In genomic region chr19:19628499-19629134, GRCh38 we compare ENCODE assay signal across 8 cellular contexts. TPM values are rescaled to one million over a fixed set of nuclear protein-coding genes. Genes with fewer than 3 reads are reported as not detected.
A peak's percentile ranks its signal among the peaks of the same experiment; 100 is the strongest.
DNase-seq lines count a peak whose midpoint lies in the region; ATAC-seq, FAIRE-seq and TF ChIP-seq lines count a peak whose summit lies in the region.

No MANE protein-coding gene starts in this region.

- ATAC-seq in HG03354 (IDR thresholded peaks at IDR 0.05; ENCODE audit: poor library complexity, severe bottlenecking, unreplicated experiment) = peak; percentile 29

- H2AFZ ChIP-seq in astrocyte (ENCODE audit: low read depth, low read length) = no peak overlapping the region

- no peaks in the 10 kb centered on the region for H3K4me1 Mint-ChIP-seq in astrocyte (ENCODE audit: low read depth, unreplicated experiment)

- H3K4me3 Mint-ChIP-seq in astrocyte (ENCODE audit: unreplicated experiment) = peak overlapping the region; percentile 74

- no peaks in the 10 kb centered on the region for H3K27me3 ChIP-seq in astrocyte (ENCODE audit: insufficient read depth, low read length)

- no peak overlapping the region for H3K27ac ChIP-seq in SK-N-MC
- H3K27ac ChIP-seq in astrocyte (ENCODE audit: low read depth, low read length) = no peak overlapping the region

- peak overlapping the region; percentile 82 for H3K4me2 ChIP-seq in astrocyte (ENCODE audit: low read length)

- no peaks in the 10 kb centered on the region for H3K79me2 ChIP-seq in astrocyte (ENCODE audit: insufficient read depth, low read length)

- DNase-seq in ELF-1 (ENCODE audit: low read depth, low spot score) (peak; percentile 78), SK-N-MC (ENCODE audit: low read depth, low spot score) (no peak), astrocyte (ENCODE audit: low read depth) (peak; percentile 76), iPS-NIHi7 (ENCODE audit: extremely low spot score) (peak; percentile 96), Kasumi-1 (lab: John Stamatoyannopoulos, UW) (no peak)
- DNase-seq in stimulated activated CD4-positive, alpha-beta T cell treated with anti-CD3 and anti-CD28 coated beads, Interleukin-4, amount 100 ng/mL, for 4 hours = peak; percentile 40 to 58
- DNase-seq in NK-92 treated with Interleukin-12 subunit alpha and Interleukin-12 subunit beta, amount 100 ng/mL, for 24 hours (lab: John Stamatoyannopoulos, UW) = no peak

- H3K4me3 ChIP-seq in SK-N-MC (peak overlapping the region; percentile 89), astrocyte (ENCODE audit: insufficient read depth, low read depth, low read length) (peak overlapping the region; percentile 25)

- no peaks in the 10 kb centered on the region for H3K9me3 ChIP-seq in SK-N-MC (ENCODE audit: low read depth, low read length)
- no peaks in the 10 kb centered on the region for H3K9me3 ChIP-seq in astrocyte (ENCODE audit: insufficient read depth, low read depth, low read length)

- peak overlapping the region; percentile 64 for H3K9ac ChIP-seq in SK-N-MC (ENCODE audit: insufficient read length)
- H3K9ac ChIP-seq in astrocyte (ENCODE audit: low read length) = peak overlapping the region; percentile 31

- H3K4me1 ChIP-seq in astrocyte (ENCODE audit: insufficient read depth, low read length) = peaks cover 12% of the 10 kb centered on the region

- H4K20me1 ChIP-seq in astrocyte (ENCODE audit: insufficient read depth, low read length) = peaks cover under 1% of the 10 kb centered on the region

- H3K36me3 Mint-ChIP-seq in astrocyte (ENCODE audit: low read depth, unreplicated experiment) = peaks cover 25% of the 10 kb centered on the region

- H3K36me3 ChIP-seq in SK-N-MC (ENCODE audit: insufficient read depth, low read length) (peaks cover 5% of the 10 kb centered on the region; the same call in 1 of the 2 replicates), astrocyte (ENCODE audit: insufficient read depth, low read length) (peaks cover 5% of the 10 kb centered on the region)

- no peak for TF ChIP-seq CTCF in astrocyte (IDR thresholded peaks at IDR 0.05; ENCODE audit: insufficient read depth, low read depth, low read length)

- FAIRE-seq in astrocyte (lab: Jason Lieb, UNC) = no peak

- H3K27ac Mint-ChIP-seq in astrocyte (ENCODE audit: unreplicated experiment) = peak overlapping the region; percentile 53

- H3K27me3 Mint-ChIP-seq in astrocyte (ENCODE audit: low read depth, unreplicated experiment) = no peaks in the 10 kb centered on the region

- no peaks in the 10 kb centered on the region for H3K9me3 Mint-ChIP-seq in astrocyte (ENCODE audit: unreplicated experiment)

RNA-seq across cellular contexts. Expression of gene LPAR2, which starts 0.6 kb away (rescaled TPM):
- total RNA-seq in astrocyte = 16.7 and 20.1 TPM in 2 replicates

RNA-seq across cellular contexts. Expression of gene PBX4, which starts 10.1 kb away (rescaled TPM):
- total RNA-seq in astrocyte = 0.75 and 0.93 TPM in 2 replicates

RNA-seq across cellular contexts. Expression of gene GMIP, which starts 14.8 kb away (rescaled TPM):
- 30.7 and 32.4 TPM in 2 replicates for total RNA-seq in astrocyte

RNA-seq across cellular contexts. Expression of gene ATP13A1, which starts 34.9 kb away (rescaled TPM):
- 65.2 and 71.7 TPM in 2 replicates for total RNA-seq in astrocyte

RNA-seq across cellular contexts. Expression of gene ZNF101, which starts 40.0 kb away (rescaled TPM):
- 8.9 and 9.3 TPM in 2 replicates for total RNA-seq in astrocyte

Comparison
In these comparisons a context has a peak if more than half of its experiments do, and no peak if none do; other contexts are left out.
1. DNase-seq: peak in ELF-1 (single experiment), astrocyte (single experiment), iPS-NIHi7 (single experiment) and stimulated activated CD4-positive, alpha-beta T cell treated with anti-CD3 and anti-CD28 coated beads, Interleukin-4, amount 100 ng/mL, for 4 hours (2 of 2); none in SK-N-MC (single experiment), Kasumi-1 (0 of 2) and NK-92 treated with Interleukin-12 subunit alpha and Interleukin-12 subunit beta, amount 100 ng/mL, for 24 hours (single experiment).